22 cellular contexts compared by ENCODE assay signal in genomic region chr15:61755461-61755860, GRCh38.
DNase-seq lines count a peak whose midpoint lies in the region; ATAC-seq and TF ChIP-seq lines count a peak whose summit lies in the region.
"Had no signal": no experiment of that assay in that cellular context is flagged by ENCODE, and none has a peak within 500 bp of the region (broad histone marks: within the 10 kb centered on the region; RNA-seq: fewer than 3 reads in every experiment).

No MANE protein-coding gene starts in this region.

- 14% methylated on average over 2 of the region's 2 CpGs for WGBS in SK-N-SH (ENCODE audit: low lambda C conversion rate)
- 73% methylated on average over 2 of the region's 2 CpGs for WGBS in esophagus muscularis mucosa

- H3K9me2 ChIP-seq in SK-N-SH: no peaks in the 10 kb centered on the region

- no peak overlapping the region for H3K4me3 ChIP-seq in SK-N-SH (ENCODE audit: low read depth in 2 of 2, low read length in 1 of 2)
- no peak overlapping the region for H3K4me3 ChIP-seq in esophagus muscularis mucosa
- H3K4me3 ChIP-seq in foreskin fibroblast (ENCODE audit: low read depth in 1 of 2, low read length in 2 of 2): no peak overlapping the region
- no peak overlapping the region for H3K4me3 ChIP-seq in subcutaneous abdominal adipose tissue (ENCODE audit: low read depth in 1 of 5, low read length in 5 of 5)
- H3K4me3 ChIP-seq: BLaER1 treated with 17β-estradiol and CSF1 and Interleukin-3, amounts not matched to agents 10 nM and 100 nM; GM12878; GM23248 had no signal

- H3K4me2 ChIP-seq in SK-N-SH: no peak overlapping the region
- H3K4me2 ChIP-seq: BLaER1 treated with 17β-estradiol and CSF1 and Interleukin-3, amounts not matched to agents 10 nM and 100 nM had no signal

- no peaks in the 10 kb centered on the region for H3K9me3 Mint-ChIP-seq in stimulated activated naive CD8-positive, alpha-beta T cell treated with anti-CD3 and anti-CD28 coated beads, Interleukin-15, amount 100 ng/mL, for 72 hours
- H3K9me3 Mint-ChIP-seq: CD4-positive, alpha-beta T cell; CD8-positive, alpha-beta memory T cell had no signal

- TF ChIP-seq CTCF in SK-N-SH (IDR thresholded peaks at IDR 0.05): no peak
- no peak for TF ChIP-seq CTCF in esophagus muscularis mucosa (IDR thresholded peaks at IDR 0.05)
- TF ChIP-seq CTCF in foreskin fibroblast (IDR thresholded peaks at IDR 0.05; ENCODE audit: low read depth, low read length): no peak

- H3K36me3 ChIP-seq in SK-N-SH (replicated peaks in 1 of 2; ENCODE audit: control insufficient read depth in 1 of 2, insufficient read depth in 2 of 2, low read length in 1 of 2) (no peaks in the 10 kb centered on the region), esophagus muscularis mucosa (no peaks in the 10 kb centered on the region), subcutaneous abdominal adipose tissue (ENCODE audit: control insufficient read depth in 5 of 5, insufficient read depth in 5 of 5, low read length in 5 of 5) (no peaks in the 10 kb centered on the region)
- H3K36me3 ChIP-seq: BE2C; BLaER1 treated with 17β-estradiol and CSF1 and Interleukin-3, amounts not matched to agents 10 nM and 100 nM had no signal

- peaks cover 13% of the 10 kb centered on the region for H3K27me3 Mint-ChIP-seq in stimulated activated naive CD8-positive, alpha-beta T cell treated with anti-CD3 and anti-CD28 coated beads, Interleukin-15, amount 100 ng/mL, for 72 hours

- no peak overlapping the region for H3K27ac Mint-ChIP-seq in stimulated activated naive CD8-positive, alpha-beta T cell treated with anti-CD3 and anti-CD28 coated beads, Interleukin-15, amount 100 ng/mL, for 72 hours
- H3K27ac Mint-ChIP-seq: CD14-positive monocyte; CD4-positive, alpha-beta T cell; CD8-positive, alpha-beta memory T cell had no signal

- TF ChIP-seq POLR2A in esophagus muscularis mucosa (IDR thresholded peaks at IDR 0.05; ENCODE audit: low read depth): no peak

- intact Hi-C loops in esophagus muscularis mucosa (cut with DNase I): no loop called here

- TF ChIP-seq RAD21 in SK-N-SH (IDR thresholded peaks at IDR 0.05; ENCODE audit: low read length): no peak

- H3K27ac ChIP-seq in SK-N-SH (ENCODE audit: low read depth in 2 of 2, low read length in 1 of 2) (peak overlapping the region in 1 of 2 experiments; percentile 62; a peak in 2 of 4 replicates), esophagus muscularis mucosa (replicated peaks in 1 of 4) (no peak overlapping the region), subcutaneous abdominal adipose tissue (ENCODE audit: low read depth, low read length) (peak overlapping the region; percentile 84)
- H3K27ac ChIP-seq: 22Rv1; BLaER1 treated with 17β-estradiol and CSF1 and Interleukin-3, amounts not matched to agents 10 nM and 100 nM; GM23248 had no signal

- H3K9ac ChIP-seq in SK-N-SH (no peak overlapping the region), subcutaneous abdominal adipose tissue (ENCODE audit: low read length in 5 of 5) (no peak overlapping the region)
- H3K9ac ChIP-seq: BLaER1 treated with 17β-estradiol and CSF1 and Interleukin-3, amounts not matched to agents 10 nM and 100 nM; GM23248 had no signal

- CTCF ChIA-PET in SK-N-SH (lab: Yijun Ruan, JAX): interaction anchor here (1.0 to 1.3 kb wide), 2 partner anchors 10 to 21 kb away, joined by 3 read pairs; no protein-coding TSS in a partner anchor

- no peak for ATAC-seq in SK-N-SH treated with all-trans-retinoic acid at 6 μM for 48 hours
- ATAC-seq in HG03139 (IDR thresholded peaks at IDR 0.05; ENCODE audit: unreplicated experiment): no peak
- no peak for ATAC-seq in stimulated activated naive CD8-positive, alpha-beta T cell treated with anti-CD3 and anti-CD28 coated beads, Interleukin-15, amount 100 ng/mL, for 72 hours
- ATAC-seq: GM12878 had no signal

- DNase-seq in SK-N-SH: no peak
- peak; percentile 21 for DNase-seq in esophagus muscularis mucosa (ENCODE audit: extremely low spot score)
- DNase-seq in foreskin fibroblast: peak; percentile 56 to 72
- DNase-seq in globus pallidus (ENCODE audit: low spot score): no peak
- no peak for DNase-seq in stimulated activated naive CD8-positive, alpha-beta T cell treated with anti-CD3 and anti-CD28 coated beads, Interleukin-15, amount 100 ng/mL, for 72 hours
- DNase-seq: BE2C; CD4-positive, alpha-beta T cell; CD8-positive, alpha-beta memory T cell; DMS 273 treated with DMSO at 0.1 percent for 48 hours; DMS79; EL; GDM1; GM23248; H7; HCEC 1CT had no signal

- H3K4me1 ChIP-seq in SK-N-SH (ENCODE audit: control insufficient read depth in 1 of 2, insufficient read depth in 2 of 2, low read depth in 1 of 2, low read length in 1 of 2) (peaks cover 0 to 22% of the 10 kb centered on the region in 2 experiments; a peak in 2 of 4 replicates), esophagus muscularis mucosa (no peaks in the 10 kb centered on the region), subcutaneous abdominal adipose tissue (ENCODE audit: control insufficient read depth in 5 of 5, insufficient read depth in 5 of 5, low read length in 5 of 5) (peaks cover 0 to 9% (median 0%) of the 10 kb centered on the region in 5 donors)
- H3K4me1 ChIP-seq: BE2C; BLaER1 treated with 17β-estradiol and CSF1 and Interleukin-3, amounts not matched to agents 10 nM and 100 nM had no signal

- no peaks in the 10 kb centered on the region for H3K9me3 ChIP-seq in SK-N-SH
- H3K9me3 ChIP-seq in esophagus muscularis mucosa: no peaks in the 10 kb centered on the region
- no peaks in the 10 kb centered on the region for H3K9me3 ChIP-seq in subcutaneous abdominal adipose tissue (ENCODE audit: control insufficient read depth in 5 of 5, low read length in 5 of 5)
- H3K9me3 ChIP-seq: BE2C; BLaER1 treated with 17β-estradiol and CSF1 and Interleukin-3, amounts not matched to agents 10 nM and 100 nM had no signal

- H3K4me3 Mint-ChIP-seq in stimulated activated naive CD8-positive, alpha-beta T cell treated with anti-CD3 and anti-CD28 coated beads, Interleukin-15, amount 100 ng/mL, for 72 hours: no peak overlapping the region
- H3K4me3 Mint-ChIP-seq: CD14-positive monocyte; CD4-positive, alpha-beta T cell; CD8-positive, alpha-beta memory T cell had no signal

- no peaks in the 10 kb centered on the region for H3K4me1 Mint-ChIP-seq in stimulated activated naive CD8-positive, alpha-beta T cell treated with anti-CD3 and anti-CD28 coated beads, Interleukin-15, amount 100 ng/mL, for 72 hours
- H3K4me1 Mint-ChIP-seq: CD14-positive monocyte; CD8-positive, alpha-beta memory T cell had no signal

- H3K27me3 ChIP-seq in SK-N-SH (ENCODE audit: insufficient read depth): no peaks in the 10 kb centered on the region
- H3K27me3 ChIP-seq in esophagus muscularis mucosa: no peaks in the 10 kb centered on the region
- H3K27me3 ChIP-seq in subcutaneous abdominal adipose tissue (ENCODE audit: control insufficient read depth in 5 of 5, insufficient read depth in 4 of 5, low read length in 5 of 5): no peaks in the 10 kb centered on the region
- H3K27me3 ChIP-seq: BE2C; BLaER1 treated with 17β-estradiol and CSF1 and Interleukin-3, amounts not matched to agents 10 nM and 100 nM had no signal

- H4K20me1 ChIP-seq in SK-N-SH (ENCODE audit: insufficient read depth): no peaks in the 10 kb centered on the region
- H4K20me1 ChIP-seq: BLaER1 treated with 17β-estradiol and CSF1 and Interleukin-3, amounts not matched to agents 10 nM and 100 nM had no signal

- POLR2A ChIA-PET in SK-N-SH (lab: Yijun Ruan, JAX): no interaction called here

- no peak overlapping the region for H2AFZ ChIP-seq in SK-N-SH (ENCODE audit: low read depth)
- H2AFZ ChIP-seq: GM23248 had no signal

- H3K79me2 ChIP-seq in SK-N-SH (ENCODE audit: insufficient read depth): no peaks in the 10 kb centered on the region

- TF ChIP-seq EP300 in SK-N-SH (IDR thresholded peaks at IDR 0.05; ENCODE audit: borderline replicate concordance in 1 of 2, low read depth in 1 of 2, low read length in 1 of 2): no peak
- TF ChIP-seq EP300 in esophagus muscularis mucosa (IDR thresholded peaks at IDR 0.05): no peak

- no peaks in the 10 kb centered on the region for H3F3A ChIP-seq in SK-N-SH (replicated peaks; ENCODE audit: insufficient read depth)

TF ChIP-seq in SK-N-SH, 30 proteins besides CTCF, POLR2A, EP300 and RAD21:
- TF ChIP-seq MAX (IDR thresholded peaks at IDR 0.05; ENCODE audit: low read depth) (no peak), RCOR1 (IDR thresholded peaks at IDR 0.05; ENCODE audit: low read length) (peak; percentile 35; the same call in 1 of the 2 replicates), ELF1 (IDR thresholded peaks at IDR 0.05) (no peak), EZH2phosphoT487 (IDR thresholded peaks at IDR 0.05; ENCODE audit: borderline replicate concordance, low read depth) (no peak), FOXJ3 (CRISPR knock-in tag; IDR thresholded peaks at IDR 0.05) (no peak), SMC3 (IDR thresholded peaks at IDR 0.05; ENCODE audit: low read depth, low read length) (no peak)

TF ChIP-seq in SK-N-SH treated with all-trans-retinoic acid at 6 μM for 48 hours, 23 proteins besides CTCF, POLR2A, EP300 and RAD21 (continues in another document):
- TF ChIP-seq GLIS3 (CRISPR knock-in tag; IDR thresholded peaks at IDR 0.05) (no peak), TCF4 (CRISPR knock-in tag; IDR thresholded peaks at IDR 0.05; ENCODE audit: borderline replicate concordance) (no peak), POU6F1 (CRISPR knock-in tag; IDR thresholded peaks at IDR 0.05; ENCODE audit: borderline replicate concordance, low read depth) (no peak), TOX (CRISPR knock-in tag; IDR thresholded peaks at IDR 0.05; ENCODE audit: borderline replicate concordance) (no peak), ESRRG (CRISPR knock-in tag; IDR thresholded peaks at IDR 0.05) (no peak), ZNF8 (CRISPR knock-in tag; IDR thresholded peaks at IDR 0.05) (no peak), RARB (CRISPR knock-in tag; IDR thresholded peaks at IDR 0.05) (no peak)

Comparison
In these comparisons a context has a peak if more than half of its experiments do, and no peak if none do; other contexts are left out.
1. DNase-seq: peak in esophagus muscularis mucosa (single experiment) and foreskin fibroblast (2 of 2); none in SK-N-SH (single experiment), globus pallidus (single experiment) and stimulated activated naive CD8-positive, alpha-beta T cell treated with anti-CD3 and anti-CD28 coated beads, Interleukin-15, amount 100 ng/mL, for 72 hours (0 of 2).